19 cellular contexts compared by ENCODE assay signal in genomic region chr4:146333895-146334262, GRCh38.
DNase-seq lines count a peak whose midpoint lies in the region; ATAC-seq and TF ChIP-seq lines count a peak whose summit lies in the region.
"Had no signal": no experiment of that assay in that cellular context is flagged by ENCODE, and none has a peak within 500 bp of the region (broad histone marks: within the 10 kb centered on the region; RNA-seq: fewer than 3 reads in every experiment).

No MANE protein-coding gene starts in this region.

- CTCF ChIA-PET in BJ (lab: Yijun Ruan, JAX), result no interaction called here

- peak overlapping the region; percentile 25 for H3K4me2 ChIP-seq in Karpas-422 (ENCODE audit: low read depth, low read length, poor library complexity, severe bottlenecking)

- no peak overlapping the region for H2AFZ ChIP-seq in Karpas-422 (ENCODE audit: low read length)
- H2AFZ ChIP-seq: parathyroid adenoma had no signal

- POLR2A ChIA-PET in BJ (lab: Charles Lee), result no interaction called here

- ATAC-seq in GM21367 (IDR thresholded peaks at IDR 0.05; ENCODE audit: unreplicated experiment), result peak; percentile 16
- ATAC-seq: left ventricle myocardium superior had no signal

- H3K27me3 Mint-ChIP-seq in mesothelial cell of epicardium (ENCODE audit: low read depth), result peaks cover 44% of the 10 kb centered on the region
- H3K27me3 Mint-ChIP-seq: CD4-positive, alpha-beta T cell; central memory CD8-positive, alpha-beta T cell had no signal

- H3K9me3 Mint-ChIP-seq in mesothelial cell of epicardium, result no peaks in the 10 kb centered on the region
- H3K9me3 Mint-ChIP-seq: CD4-positive, alpha-beta T cell; central memory CD8-positive, alpha-beta T cell; H9 had no signal

- H3K36me3 ChIP-seq in BJ (ENCODE audit: control insufficient read depth, insufficient read depth, low read length) (no peaks in the 10 kb centered on the region), Karpas-422 (ENCODE audit: insufficient read depth, low read length) (no peaks in the 10 kb centered on the region), suprapubic skin (no peaks in the 10 kb centered on the region), tibial artery (no peaks in the 10 kb centered on the region)
- H3K36me3 ChIP-seq: adrenal gland, thoracic aorta, WERI-Rb-1 had no signal

- H3K27me3 ChIP-seq in BJ (ENCODE audit: control insufficient read depth, insufficient read depth, low read length) (no peaks in the 10 kb centered on the region), Karpas-422 (ENCODE audit: low read length) (no peaks in the 10 kb centered on the region), suprapubic skin (no peaks in the 10 kb centered on the region), tibial artery (no peaks in the 10 kb centered on the region)
- H3K27me3 ChIP-seq: adrenal gland, foreskin keratinocyte had no signal

- H3K9ac ChIP-seq in Karpas-422 (ENCODE audit: low read length), result no peak overlapping the region; the same call in 1 of the 2 replicates
- H3K9ac ChIP-seq: parathyroid adenoma had no signal

- H3K4me3 Mint-ChIP-seq in mesothelial cell of epicardium, result no peak overlapping the region
- H3K4me3 Mint-ChIP-seq: CD4-positive, alpha-beta T cell; central memory CD8-positive, alpha-beta T cell; H9 had no signal

- H3K4me3 ChIP-seq in BJ (ENCODE audit: low read depth, low read length) (peak overlapping the region; percentile 10; the same call in 1 of the 2 replicates), Karpas-422 (ENCODE audit: low read length) (peak overlapping the region; percentile 2; the same call in 1 of the 2 replicates), fibroblast of villous mesenchyme (ENCODE audit: low read depth, low read length) (peak overlapping the region; percentile 46), suprapubic skin (no peak overlapping the region), tibial artery (no peak overlapping the region)
- H3K4me3 ChIP-seq: adrenal gland, thoracic aorta had no signal

- peaks cover 10% of the 10 kb centered on the region for H3K4me1 Mint-ChIP-seq in mesothelial cell of epicardium
- H3K4me1 Mint-ChIP-seq: central memory CD8-positive, alpha-beta T cell; H9 had no signal

- 74% methylated on average over 2 of the region's 2 CpGs for WGBS in suprapubic skin

- no peak for TF ChIP-seq CTCF in BJ (IDR thresholded peaks at IDR 0.05; ENCODE audit: insufficient read depth, low read depth, low read length)
- TF ChIP-seq CTCF in fibroblast of villous mesenchyme (IDR thresholded peaks at IDR 0.05; ENCODE audit: insufficient read depth, low read depth, low read length), result no peak
- TF ChIP-seq CTCF in suprapubic skin (IDR thresholded peaks at IDR 0.05), result no peak
- no peak for TF ChIP-seq CTCF in mesothelial cell of epicardium (IDR thresholded peaks at IDR 0.05; ENCODE audit: unreplicated experiment)
- no peak for TF ChIP-seq CTCF in tibial artery (IDR thresholded peaks at IDR 0.05)

- no peak overlapping the region for H3K27ac Mint-ChIP-seq in mesothelial cell of epicardium
- H3K27ac Mint-ChIP-seq: CD4-positive, alpha-beta T cell; H9 had no signal

- no peaks in the 10 kb centered on the region for H3K79me2 ChIP-seq in Karpas-422 (ENCODE audit: low read length)
- H3K79me2 ChIP-seq: parathyroid adenoma had no signal

- no peak overlapping the region for H3K27ac ChIP-seq in Karpas-422 (ENCODE audit: low read length)
- no peak overlapping the region for H3K27ac ChIP-seq in suprapubic skin
- no peak overlapping the region for H3K27ac ChIP-seq in tibial artery
- H3K27ac ChIP-seq: adrenal gland, foreskin keratinocyte, parathyroid adenoma, thoracic aorta, WERI-Rb-1 had no signal

- H3K9me3 ChIP-seq in Karpas-422 (ENCODE audit: low read length) (no peaks in the 10 kb centered on the region), suprapubic skin (no peaks in the 10 kb centered on the region), tibial artery (no peaks in the 10 kb centered on the region)
- H3K9me3 ChIP-seq: adrenal gland, thoracic aorta had no signal

- DNase-seq in BJ (ENCODE audit: low read depth) (no peak), Karpas-422 (no peak), fibroblast of villous mesenchyme (ENCODE audit: low read depth) (no peak), suprapubic skin (ENCODE audit: low spot score in 2 of 2) (no peak), mesothelial cell of epicardium (ENCODE audit: low spot score in 2 of 2, unreplicated experiment in 2 of 2) (no peak), DMS 273 treated with DMSO at 0.1 percent for 48 hours (lab: John Stamatoyannopoulos, UW) (no peak), tibial artery (no peak)
- DNase-seq: adrenal gland; CD4-positive, alpha-beta T cell; H9; left ventricle myocardium superior; NCI-H1092; stimulated activated CD8-positive, alpha-beta memory T cell treated with anti-CD3 and anti-CD28 coated beads, Interleukin-4, amount 100 ng/mL, for 48 hours had no signal

- no peak for TF ChIP-seq POLR2A in suprapubic skin (IDR thresholded peaks at IDR 0.05)

- no peaks in the 10 kb centered on the region for H3K4me1 ChIP-seq in Karpas-422 (ENCODE audit: low read length)
- peaks cover 18% of the 10 kb centered on the region for H3K4me1 ChIP-seq in suprapubic skin
- H3K4me1 ChIP-seq in tibial artery, result peaks cover 0 to 14% (median 12%) of the 10 kb centered on the region in 4 donors

- TF ChIP-seq EP300 in suprapubic skin (IDR thresholded peaks at IDR 0.05), result no peak

- intact Hi-C loops in tibial artery (cut with DNase I; ENCODE audit: low total_unique reads), result no loop called here

- no peaks in the 10 kb centered on the region for H3K9me2 ChIP-seq in Karpas-422 (replicated peaks; ENCODE audit: insufficient read depth, low read length)

- no peaks in the 10 kb centered on the region for H3K36me3 Mint-ChIP-seq in mesothelial cell of epicardium

- H4K20me1 ChIP-seq in Karpas-422 (ENCODE audit: insufficient read depth, low read depth, low read length), result peaks cover 8% of the 10 kb centered on the region; the same call in 1 of the 2 replicates

Comparison
In these comparisons a context has a peak if more than half of its experiments do, and no peak if none do; other contexts are left out.
1. H3K4me3 ChIP-seq: peak in BJ (single experiment), Karpas-422 (single experiment) and fibroblast of villous mesenchyme (single experiment); none in suprapubic skin (single experiment) and tibial artery (0 of 2).